ENCODE assay signal across 18 cellular contexts in the genomic region with DNA sequence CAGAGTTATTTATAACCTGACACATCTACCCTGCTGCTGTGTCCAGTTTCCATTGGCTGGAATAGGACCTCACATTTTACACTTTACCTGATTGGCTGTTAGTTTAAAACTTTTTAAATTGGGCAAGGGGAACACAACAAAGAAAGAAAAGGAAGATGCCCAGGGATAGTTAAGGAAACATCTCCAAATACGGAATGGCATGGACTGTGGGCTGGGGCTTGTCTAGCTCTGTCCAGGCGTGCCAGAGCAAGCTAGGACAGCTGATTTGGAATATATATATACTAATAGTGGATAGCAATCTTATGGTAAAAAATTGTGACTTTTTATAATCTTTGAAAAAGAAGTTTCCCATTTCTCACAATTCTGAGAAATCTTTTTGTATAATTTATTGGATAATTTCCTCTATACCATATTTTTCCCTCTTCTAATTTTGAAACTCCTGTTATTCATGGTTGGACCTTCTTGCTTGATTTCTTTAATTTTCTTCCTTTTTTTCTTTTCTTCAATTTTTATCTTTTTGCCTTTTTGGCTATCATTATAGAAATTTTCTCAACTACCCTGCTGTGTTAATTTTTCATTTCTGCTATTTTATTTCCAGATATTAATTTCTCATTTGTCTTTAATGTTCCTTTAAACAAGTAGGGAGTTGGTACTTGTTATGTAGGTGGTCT. TPM values are rescaled to one million over a fixed set of nuclear protein-coding genes. Genes with fewer than 3 reads are reported as not detected.
DNase-seq lines count a peak whose midpoint lies in the region; ATAC-seq, FAIRE-seq and TF ChIP-seq lines count a peak whose summit lies in the region.
"Had no signal": no experiment of that assay in that cellular context is flagged by ENCODE, and none has a peak within 500 bp of the region (broad histone marks: within the 10 kb centered on the region; RNA-seq: fewer than 3 reads in every experiment).

No MANE protein-coding gene starts in this region.

- no peak overlapping the region for H3K4me2 ChIP-seq in H1 (ENCODE audit: insufficient read depth in 1 of 2, low read depth in 2 of 2, low read length in 2 of 2)
- H3K4me2 ChIP-seq: GM23338 had no signal

- no peaks in the 10 kb centered on the region for H3K27me3 Mint-ChIP-seq in Caco-2 (ENCODE audit: insufficient read depth, unreplicated experiment)

- no peak overlapping the region for H3K14ac ChIP-seq in H1 (ENCODE audit: insufficient read length)

- H3K79me1 ChIP-seq in H1 (ENCODE audit: low read depth, low read length): no peaks in the 10 kb centered on the region

- H3K4me1 Mint-ChIP-seq in Caco-2 (ENCODE audit: low read depth, unreplicated experiment): peaks cover 33% of the 10 kb centered on the region

- no peak overlapping the region for H3K27ac ChIP-seq in H1 (ENCODE audit: low read depth, low read length)
- H3K27ac ChIP-seq in kidney (ENCODE audit: low read depth in 2 of 2, low read length in 2 of 2): no peak overlapping the region
- H3K27ac ChIP-seq: HL-60 had no signal

- H3K4ac ChIP-seq in H1 (replicated peaks; ENCODE audit: insufficient read length, low read depth, low read length): no peak overlapping the region

- H3K18ac ChIP-seq in H1 (ENCODE audit: extremely low read depth, low read length): no peak overlapping the region

- no peak for TF ChIP-seq RAD21 in H1 (IDR thresholded peaks at IDR 0.05 in 1 of 2, conservative IDR thresholded peaks at IDR 0.05 in 1 of 2; ENCODE audit: low read depth in 2 of 2, low read length in 2 of 2)

- H3K36me3 ChIP-seq in Caco-2 (ENCODE audit: control insufficient read depth, insufficient read depth, low read length) (no peaks in the 10 kb centered on the region), H1 (ENCODE audit: control insufficient read depth in 2 of 4, insufficient read depth in 4 of 4, low read length in 3 of 4) (no peaks in the 10 kb centered on the region), kidney (ENCODE audit: control insufficient read depth in 1 of 2, insufficient read depth in 2 of 2, low read length in 2 of 2) (no peaks in the 10 kb centered on the region)
- H3K36me3 ChIP-seq: MG63 had no signal

- H3K27ac Mint-ChIP-seq in Caco-2 (ENCODE audit: unreplicated experiment): peak overlapping the region; percentile 87
- H3K27ac Mint-ChIP-seq: GM23338 had no signal

- intact Hi-C loops in Caco-2 (cut with micrococcal nuclease; ENCODE audit: unreplicated experiment): no loop called here
- intact Hi-C loops in kidney (cut with DNase I): no loop called here

- ATAC-seq in HG02852 (IDR thresholded peaks at IDR 0.05; ENCODE audit: unreplicated experiment): no peak
- ATAC-seq: GM23338 had no signal

- H4K8ac ChIP-seq in H1 (ENCODE audit: extremely low read depth, insufficient read depth, low read length): no peak overlapping the region

- WGBS in H1 (ENCODE audit: extremely low coverage in 1 of 2, insufficient coverage in 1 of 2, insufficient read length in 1 of 2, insufficient replicate concordance in 2 of 2, low coverage in 1 of 2, low lambda C conversion rate in 2 of 2, missing lambda C conversion rate in 1 of 2), 2 experiments: 73% methylated on average over 2 of the region's 2 CpGs; no CpG with 5 or more reads in 1 of the 2 experiments

- no peak overlapping the region for H3K56ac ChIP-seq in H1 (replicated peaks; ENCODE audit: insufficient read length, low read depth, low read length)

- FAIRE-seq in RCC 7860 (lab: Jason Lieb, UNC) (peak; percentile 21), H1 (lab: Jason Lieb, UNC) (no peak), kidney (lab: Jason Lieb, UNC) (peak; percentile 80)
- FAIRE-seq: GM18507 had no signal

- no peak for TF ChIP-seq EP300 in H1 (IDR thresholded peaks at IDR 0.05; ENCODE audit: borderline replicate concordance in 1 of 2, low read depth in 2 of 2, low read length in 2 of 2)

- BruUV-seq in Caco-2 (replicated peaks; lab: Mats Ljungman, UMichigan): no TSS peak

- TF ChIP-seq POLR2A in H1 (IDR thresholded peaks at IDR 0.05; ENCODE audit: control extremely low read depth in 1 of 2, low read depth in 2 of 2, low read length in 2 of 2): no peak

- H3K9me3 ChIP-seq in Caco-2 (peaks cover 40% of the 10 kb centered on the region), H1 (ENCODE audit: insufficient read depth in 2 of 2, low read depth in 1 of 2, low read length in 1 of 2) (no peaks in the 10 kb centered on the region), kidney (ENCODE audit: control insufficient read depth in 1 of 2, low read length in 2 of 2) (no peaks in the 10 kb centered on the region)
- H3K9me3 ChIP-seq: MG63 had no signal

- H4K20me1 ChIP-seq in H1 (replicated peaks in 1 of 2; ENCODE audit: control insufficient read depth in 1 of 2, insufficient read depth in 2 of 2, low read length in 2 of 2): no peaks in the 10 kb centered on the region

- CTCF ChIA-PET in Caco-2 (lab: Charles Lee): no interaction called here
- CTCF ChIA-PET in H1 (lab: Charles Lee; ENCODE audit: partially characterized antibody): no interaction called here

- no peaks in the 10 kb centered on the region for H3K27me3 ChIP-seq in Caco-2 (replicated peaks; ENCODE audit: control insufficient read depth, insufficient read depth, low read length)
- no peaks in the 10 kb centered on the region for H3K27me3 ChIP-seq in H1 (replicated peaks in 1 of 4; ENCODE audit: control insufficient read depth in 3 of 4, extremely low read depth in 1 of 4, insufficient read depth in 3 of 4, low read length in 3 of 4)
- H3K27me3 ChIP-seq: MG63 had no signal

- H4K91ac ChIP-seq in H1 (replicated peaks; ENCODE audit: insufficient read length, low read length): no peak overlapping the region

- H2AFZ ChIP-seq in H1 (ENCODE audit: low read length): no peak overlapping the region
- H2AFZ ChIP-seq: GM23338 had no signal

- H3K4me1 ChIP-seq in Caco-2: peaks cover 46% of the 10 kb centered on the region
- peaks cover 0 to 7% (median 0%) of the 10 kb centered on the region in 4 experiments; a peak in 1 of 7 replicates for H3K4me1 ChIP-seq in H1 (replicated peaks in 1 of 4; ENCODE audit: control insufficient read depth in 3 of 4, insufficient read depth in 4 of 4, low read length in 3 of 4)
- H3K4me1 ChIP-seq in kidney (ENCODE audit: control insufficient read depth in 1 of 2, insufficient read depth in 1 of 2, low read depth in 1 of 2, low read length in 2 of 2): peaks cover 3 to 11% of the 10 kb centered on the region in 2 donors

- no peak overlapping the region for H4K5ac ChIP-seq in H1 (ENCODE audit: insufficient read length, low read depth, low read length)

- H2AK5ac ChIP-seq in H1 (ENCODE audit: low read depth, low read length): no peak overlapping the region

- H2BK20ac ChIP-seq in H1 (ENCODE audit: low read length): no peak overlapping the region

- H2BK120ac ChIP-seq in H1 (replicated peaks; ENCODE audit: low read depth, low read length): no peak overlapping the region

- H3K9ac ChIP-seq in H1 (replicated peaks in 1 of 4; ENCODE audit: extremely low read depth in 1 of 4, low read depth in 3 of 4, low read length in 3 of 4): no peak overlapping the region
- H3K9ac ChIP-seq in kidney (ENCODE audit: low read length in 2 of 2): no peak overlapping the region

- no peaks in the 10 kb centered on the region for H3K79me2 ChIP-seq in H1 (ENCODE audit: control insufficient read depth in 1 of 2, insufficient read depth in 2 of 2, low read length in 2 of 2)

- POLR2A ChIA-PET in Caco-2 (lab: Charles Lee): no interaction called here
- POLR2A ChIA-PET in H1 (lab: Charles Lee; ENCODE audit: partially characterized antibody): no interaction called here

- no peak overlapping the region for H3K4me3 Mint-ChIP-seq in Caco-2 (ENCODE audit: unreplicated experiment)
- H3K4me3 Mint-ChIP-seq: GM23338 had no signal

- H2BK15ac ChIP-seq in H1 (ENCODE audit: low read length): no peak overlapping the region

- H2BK12ac ChIP-seq in H1 (ENCODE audit: low read depth, low read length): 0 out of 2 replicates have a peak overlapping the region, but pooled peaks have one; percentile 60

- peaks cover 32% of the 10 kb centered on the region for H3K9me3 Mint-ChIP-seq in Caco-2 (ENCODE audit: unreplicated experiment)

- H2BK5ac ChIP-seq in H1 (ENCODE audit: low read depth, low read length): peak overlapping the region; percentile 44; the same call in 1 of the 2 replicates

- H3K36me3 Mint-ChIP-seq in Caco-2 (ENCODE audit: insufficient read depth, unreplicated experiment): peaks cover 14% of the 10 kb centered on the region

- TF ChIP-seq CTCF in Caco-2 (IDR thresholded peaks at IDR 0.05; ENCODE audit: insufficient read depth in 1 of 2, low read depth in 1 of 2, low read length in 1 of 2, severe bottlenecking in 1 of 2, unreplicated experiment in 1 of 2) (no peak), H1 (IDR thresholded peaks at IDR 0.05; ENCODE audit: control extremely low read depth in 1 of 3, insufficient read depth in 1 of 3, low read depth in 1 of 3, low read length in 3 of 3) (no peak), kidney (IDR thresholded peaks at IDR 0.05; ENCODE audit: borderline replicate concordance, extremely low read depth, insufficient read depth) (no peak)

- DNase-seq in Caco-2: no peak
- DNase-seq in RCC 7860 (ENCODE audit: low spot score): no peak
- no peak for DNase-seq in H1 (ENCODE audit: low read depth in 1 of 2, low spot score in 2 of 2)
- no peak for DNase-seq in kidney
- no peak for DNase-seq in retina
- DNase-seq in kidney glomerular epithelial cell (lab: John Stamatoyannopoulos, UW): no peak
- DNase-seq: DMS153, DND-41, MG63, NCI-H2029, NCI-H446 treated with DMSO at 0.1 percent for 48 hours, NCI-H526, NCI-H82, SHP77 treated with DMSO at 0.1 percent for 48 hours had no signal

- H3K4me3 ChIP-seq in Caco-2 (ENCODE audit: low read depth, low read length) (no peak overlapping the region), H1 (ENCODE audit: extremely low read depth in 1 of 4, insufficient read depth in 2 of 4, low read depth in 3 of 4, low read length in 4 of 4) (no peak overlapping the region), kidney (ENCODE audit: low read length in 2 of 2) (no peak overlapping the region)
- H3K4me3 ChIP-seq: GM23338, MG63 had no signal

- no peaks in the 10 kb centered on the region for H3K23me2 ChIP-seq in H1 (ENCODE audit: low read depth, low read length)

- H3K23ac ChIP-seq in H1 (ENCODE audit: insufficient read length): no peak overlapping the region

TF ChIP-seq in H1, 55 proteins besides CTCF, POLR2A, EP300 and RAD21 (continues in another document):
- TF ChIP-seq FOSL1 (IDR thresholded peaks at IDR 0.05; ENCODE audit: insufficient read depth, low read depth, low read length) (no peak), TCF12 (IDR thresholded peaks at IDR 0.05; ENCODE audit: low read depth, low read length) (no peak)

RNA-seq across cellular contexts. Expression of a gene that starts 55.9 kb away (rescaled TPM):
- total RNA-seq in Caco-2 (2022) (50.0 and 56.7 TPM in 2 replicates), kidney (38.5 TPM)
- 23.5 and 27.8 TPM in 2 replicates for total RNA-seq in H1 (2021; fragmentation: NEBNext Ultra II Directional; extraction: Animal tissue kit (Norgen Biotek cat#: 25700))
- polyA plus RNA-seq in H1 (2011; rRNA removed) (28.3 and 32.0 TPM in 2 replicates), kidney (ENCODE audit: insufficient read depth, low read depth, low replicate concordance) (99.4 TPM)
- polyA plus RNA-seq in H1 (2011; cell fraction: cytosol; rRNA removed): 26.2 TPM
- 13.8 TPM for polyA plus RNA-seq in H1 (2011; cell fraction: nucleus; rRNA removed)
- 29.1 to 43.4 TPM (median 38.1 TPM) in 4 replicates for polyA plus RNA-seq in H1 (2012, experiment 1 of 2)
- polyA plus RNA-seq in H1 (2012, experiment 2 of 2): 86.7 TPM
- 30.4 TPM for polyA plus RNA-seq in H1 (2013, experiment 1 of 2)
- polyA plus RNA-seq in H1 (2013, experiment 2 of 2): 33.5 TPM
- polyA minus RNA-seq in H1 (2011; rRNA and poly(A)+ RNA removed): 14.3 and 14.4 TPM in 2 replicates
- 5.8 TPM for polyA minus RNA-seq in H1 (2011; cell fraction: cytosol; rRNA and poly(A)+ RNA removed)
- 16.6 TPM for polyA minus RNA-seq in H1 (2011; cell fraction: nucleus; rRNA and poly(A)+ RNA removed)
